ENCODE assay signal across 1 cellular context in genomic region chr22:19951351-19951750, GRCh38.
TF ChIP-seq lines count a peak whose summit lies in the region.

No MANE protein-coding gene starts in this region.

TF ChIP-seq in GM23338, 12 proteins besides CTCF, POLR2A, EP300 and RAD21 (continued from another document):
- TF ChIP-seq ZNF114 (CRISPR knock-in tag; IDR thresholded peaks at IDR 0.05), result no peak
- no peak for TF ChIP-seq REST (IDR thresholded peaks at IDR 0.05; ENCODE audit: unreplicated experiment)
- TF ChIP-seq EZH2 (IDR thresholded peaks at IDR 0.05; ENCODE audit: low read depth, unreplicated experiment), result no peak
- no peak for TF ChIP-seq CREB1 (CRISPR knock-in tag; IDR thresholded peaks at IDR 0.05; ENCODE audit: low read depth)
- TF ChIP-seq ZNF462 (CRISPR knock-in tag; IDR thresholded peaks at IDR 0.05), result no peak
- TF ChIP-seq NANOG (IDR thresholded peaks at IDR 0.05; ENCODE audit: borderline replicate concordance), result no peak
- TF ChIP-seq ETS1 (IDR thresholded peaks at IDR 0.05), result no peak
- TF ChIP-seq STAT1 (IDR thresholded peaks at IDR 0.05; ENCODE audit: unreplicated experiment), result no peak
TF ChIP-seq in GM23338: peak in this region for 0.
